23 cellular contexts compared by ENCODE assay signal in the genomic region with DNA sequence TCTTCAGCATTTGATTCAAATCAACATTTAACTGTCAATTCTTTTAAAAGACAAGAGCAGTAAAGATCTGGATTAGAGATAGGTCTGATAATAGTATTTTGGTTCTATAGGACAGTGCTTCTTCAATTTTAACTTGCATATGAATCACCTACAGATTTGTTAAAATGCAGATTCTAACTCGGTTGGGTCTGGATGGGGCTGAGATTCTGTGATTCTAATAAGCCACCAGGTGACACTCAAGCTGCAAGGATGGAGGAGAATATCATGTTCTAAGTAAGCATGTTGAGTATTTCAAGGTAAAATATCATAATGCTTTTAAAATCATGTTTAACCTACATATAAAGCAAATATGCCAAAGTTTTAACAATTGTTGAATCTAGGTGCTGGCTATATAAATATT. TPM values are rescaled to one million over a fixed set of nuclear protein-coding genes. Genes with fewer than 3 reads are reported as not detected.
DNase-seq lines count a peak whose midpoint lies in the region; ATAC-seq and TF ChIP-seq lines count a peak whose summit lies in the region.
"Had no signal": no experiment of that assay in that cellular context is flagged by ENCODE, and none has a peak within 500 bp of the region (broad histone marks: within the 10 kb centered on the region; RNA-seq: fewer than 3 reads in every experiment).

No MANE protein-coding gene starts in this region.

- H3K9ac ChIP-seq in OCI-LY1 (ENCODE audit: low read length): no peak overlapping the region
- H3K9ac ChIP-seq: KMS-11 had no signal

- H3K9me3 ChIP-seq in OCI-LY1 (ENCODE audit: low read length): no peaks in the 10 kb centered on the region
- H3K9me3 ChIP-seq: gastrocnemius medialis, pancreas, sigmoid colon, uterus had no signal

- peak overlapping the region; percentile 10 for H3K4me3 Mint-ChIP-seq in activated naive CD8-positive, alpha-beta T cell
- no peak overlapping the region for H3K4me3 Mint-ChIP-seq in activated naive CD8-positive, alpha-beta T cell treated with anti-CD3 and anti-CD28 coated beads, Interleukin-2, amount 50 U/mL, for 24 hours
- H3K4me3 Mint-ChIP-seq in immature natural killer cell: no peak overlapping the region
- H3K4me3 Mint-ChIP-seq: activated CD8-positive, alpha-beta T cell treated with anti-CD3 and anti-CD28 coated beads, Interleukin-2, amount 10 ng/mL, durations not matched to agents 7 days and 5 days had no signal

- H3K4me2 ChIP-seq in OCI-LY1 (ENCODE audit: low read length): no peak overlapping the region
- H3K4me2 ChIP-seq: KMS-11 had no signal

- no peak overlapping the region for H3K27ac ChIP-seq in OCI-LY1 (ENCODE audit: low read depth, low read length, poor library complexity, severe bottlenecking)
- H3K27ac ChIP-seq: epithelial cell of prostate, gastrocnemius medialis, KMS-11, pancreas, sigmoid colon, uterus had no signal

- no peaks in the 10 kb centered on the region for H3K9me3 Mint-ChIP-seq in activated naive CD8-positive, alpha-beta T cell (ENCODE audit: low read depth)
- no peaks in the 10 kb centered on the region for H3K9me3 Mint-ChIP-seq in activated naive CD8-positive, alpha-beta T cell treated with anti-CD3 and anti-CD28 coated beads, Interleukin-2, amount 50 U/mL, for 24 hours
- no peaks in the 10 kb centered on the region for H3K9me3 Mint-ChIP-seq in immature natural killer cell
- H3K9me3 Mint-ChIP-seq: CD14-positive monocyte had no signal

- H3K79me2 ChIP-seq in OCI-LY1 (ENCODE audit: insufficient read depth, low read length): no peaks in the 10 kb centered on the region

- H3K9me2 ChIP-seq in OCI-LY1 (ENCODE audit: low read depth, low read length): no peaks in the 10 kb centered on the region

- H4K20me1 ChIP-seq in OCI-LY1 (ENCODE audit: insufficient read depth, low read length): no peaks in the 10 kb centered on the region

- peaks cover 16% of the 10 kb centered on the region; the same call in 1 of the 2 replicates for H3K36me3 ChIP-seq in OCI-LY1 (ENCODE audit: insufficient read depth, low read length)
- H3K36me3 ChIP-seq: gastrocnemius medialis, pancreas, sigmoid colon, uterus had no signal

- H3F3A ChIP-seq in OCI-LY1 (ENCODE audit: insufficient read depth, low read length): no peaks in the 10 kb centered on the region

- H3K4me1 ChIP-seq in OCI-LY1 (ENCODE audit: insufficient read depth, low read length, severe bottlenecking): peaks cover 4% of the 10 kb centered on the region
- H3K4me1 ChIP-seq: gastrocnemius medialis, pancreas, sigmoid colon, uterus had no signal

- peak; percentile 26; the same call in 1 of the 2 replicates for TF ChIP-seq CTCF in OCI-LY1 (IDR thresholded peaks at IDR 0.05; ENCODE audit: low read length)
- peak; percentile 4 for TF ChIP-seq CTCF in choroid plexus epithelial cell (conservative IDR thresholded peaks at IDR 0.05; ENCODE audit: low read depth, low read length)

- H3K4me1 Mint-ChIP-seq in activated naive CD8-positive, alpha-beta T cell (ENCODE audit: low read depth): peaks cover 7% of the 10 kb centered on the region
- H3K4me1 Mint-ChIP-seq in activated naive CD8-positive, alpha-beta T cell treated with anti-CD3 and anti-CD28 coated beads, Interleukin-2, amount 50 U/mL, for 24 hours: peaks cover 8% of the 10 kb centered on the region
- peaks cover 8 to 13% of the 10 kb centered on the region in 2 donors for H3K4me1 Mint-ChIP-seq in immature natural killer cell

- H3K27me3 ChIP-seq in OCI-LY1 (ENCODE audit: insufficient read depth, low read length): no peaks in the 10 kb centered on the region
- H3K27me3 ChIP-seq: gastrocnemius medialis, pancreas, sigmoid colon, uterus had no signal

- no peak overlapping the region for H3K27ac Mint-ChIP-seq in activated naive CD8-positive, alpha-beta T cell
- H3K27ac Mint-ChIP-seq in activated naive CD8-positive, alpha-beta T cell treated with anti-CD3 and anti-CD28 coated beads, Interleukin-2, amount 50 U/mL, for 24 hours: no peak overlapping the region
- peak overlapping the region in 2 of 6 donors; percentile 40 to 53 for H3K27ac Mint-ChIP-seq in immature natural killer cell
- H3K27ac Mint-ChIP-seq: activated CD8-positive, alpha-beta T cell treated with anti-CD3 and anti-CD28 coated beads, Interleukin-2, amount 10 ng/mL, durations not matched to agents 7 days and 5 days; CD14-positive monocyte had no signal

- no peak overlapping the region for H3K4me3 ChIP-seq in OCI-LY1 (ENCODE audit: low read depth, low read length, poor library complexity, severe bottlenecking)
- H3K4me3 ChIP-seq in choroid plexus epithelial cell (ENCODE audit: low read depth, low read length): no peak overlapping the region
- H3K4me3 ChIP-seq: gastrocnemius medialis, pancreas, sigmoid colon, uterus had no signal

- no peaks in the 10 kb centered on the region for H3K27me3 Mint-ChIP-seq in activated naive CD8-positive, alpha-beta T cell
- H3K27me3 Mint-ChIP-seq in activated naive CD8-positive, alpha-beta T cell treated with anti-CD3 and anti-CD28 coated beads, Interleukin-2, amount 50 U/mL, for 24 hours: no peaks in the 10 kb centered on the region
- peaks cover 0 to 4% (median 2%) of the 10 kb centered on the region in 3 donors for H3K27me3 Mint-ChIP-seq in immature natural killer cell (ENCODE audit: low read depth in 3 of 3)

- no peak for DNase-seq in activated naive CD8-positive, alpha-beta T cell treated with anti-CD3 and anti-CD28 coated beads, Interleukin-2, amount 50 U/mL, for 24 hours
- DNase-seq in choroid plexus epithelial cell (ENCODE audit: low read depth) (no peak), NCI-H187 treated with DMSO at 0.1 percent for 48 hours (lab: John Stamatoyannopoulos, UW) (no peak), immature natural killer cell (no peak), SIG-M5 (lab: John Stamatoyannopoulos, UW) (no peak)
- DNase-seq in effector CD8-positive, alpha-beta T cell (lab: John Stamatoyannopoulos, UW): no peak
- DNase-seq: activated CD4-positive, CD25-positive, alpha-beta regulatory T cell; dermis blood vessel endothelial cell; gastrocnemius medialis; GF-D8; mesenchymal stem cell; NCI-H187; NCI-H345; substantia nigra had no signal

- ATAC-seq in activated naive CD8-positive, alpha-beta T cell treated with anti-CD3 and anti-CD28 coated beads, Interleukin-2, amount 50 U/mL, for 24 hours: no peak
- ATAC-seq: activated CD8-positive, alpha-beta T cell treated with anti-CD3 and anti-CD28 coated beads, Interleukin-2, amount 10 ng/mL, durations not matched to agents 7 days and 5 days; gastrocnemius medialis; pancreas had no signal

- peaks cover 2% of the 10 kb centered on the region for H3K36me3 Mint-ChIP-seq in activated naive CD8-positive, alpha-beta T cell
- H3K36me3 Mint-ChIP-seq in activated naive CD8-positive, alpha-beta T cell treated with anti-CD3 and anti-CD28 coated beads, Interleukin-2, amount 50 U/mL, for 24 hours (ENCODE audit: low read depth): peaks cover 3% of the 10 kb centered on the region
- peaks cover 7 to 36% (median 27%) of the 10 kb centered on the region in 3 donors for H3K36me3 Mint-ChIP-seq in immature natural killer cell

- no peak overlapping the region for H2AFZ ChIP-seq in OCI-LY1 (ENCODE audit: low read length)

RNA-seq across cellular contexts. Expression of a gene that starts 15.8 kb away (rescaled TPM):
- polyA plus RNA-seq in immature natural killer cell: 10 to 100 TPM in 1 of 3 donors, 1 to 10 TPM in 2; 7.1 to 32.1 (median 8.4) TPM

RNA-seq across cellular contexts. Expression of a gene that starts 32.1 kb away (rescaled TPM):
- polyA plus RNA-seq in immature natural killer cell: not detected

RNA-seq across cellular contexts. Expression of a gene that starts 39.2 kb away (rescaled TPM):
- polyA plus RNA-seq in immature natural killer cell: 100 to 1,000 TPM; 133 to 170 (median 136) TPM
